8 cellular contexts compared by ENCODE assay signal in the genomic region with DNA sequence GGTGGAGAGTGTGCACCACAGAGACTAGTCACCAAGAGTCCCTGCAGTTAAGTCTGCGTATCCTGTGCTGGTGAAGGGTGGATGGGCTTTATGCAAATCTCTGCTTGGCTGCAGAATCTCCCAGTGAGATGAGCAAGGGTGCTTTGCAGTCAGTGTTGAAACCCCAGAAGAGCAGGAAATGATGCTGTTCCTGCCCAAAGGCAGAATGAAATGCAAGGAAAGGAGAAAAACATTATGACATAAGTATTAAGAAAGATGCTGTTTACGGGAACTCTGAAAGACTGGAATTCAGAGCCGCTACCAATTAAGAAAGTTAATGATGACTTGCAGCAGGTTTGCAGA. TPM values are rescaled to one million over a fixed set of nuclear protein-coding genes. Genes with fewer than 3 reads are reported as not detected.
DNase-seq lines count a peak whose midpoint lies in the region; ATAC-seq and TF ChIP-seq lines count a peak whose summit lies in the region.

No MANE protein-coding gene starts in this region.

- H3K27ac Mint-ChIP-seq in activated T-cell treated with anti-CD3 and anti-CD28 coated beads, Interleukin-2, amount 50 U/mL, for 72 hours: no peak overlapping the region
- H3K27ac Mint-ChIP-seq in stimulated activated naive B cell treated with anti-CD40 and anti-IgM and Interleukin-4, amounts not matched to agents 10 μg/mL and 1 μg/mL and 100 μg/mL, for 72 hours: no peak overlapping the region
- H3K27ac Mint-ChIP-seq in nephron progenitor cell: no peak overlapping the region

- peak; percentile 33 to 49 for DNase-seq in activated T-cell treated with anti-CD3 and anti-CD28 coated beads, Interleukin-2, amount 50 U/mL, for 72 hours
- no peak for DNase-seq in activated T-cell treated with anti-CD3 and anti-CD28 coated beads, Interleukin-2, amount 50 U/mL, for 48 hours
- peak; percentile 60 for DNase-seq in SKM-1 (lab: John Stamatoyannopoulos, UW; ENCODE audit: unreplicated experiment)
- DNase-seq in stimulated activated naive B cell treated with anti-CD40 and anti-IgM and Interleukin-4, amounts not matched to agents 10 μg/mL and 1 μg/mL and 100 μg/mL, for 72 hours: peak; percentile 48
- no peak for DNase-seq in kidney tubule cell (ENCODE audit: low spot score)
- no peak for DNase-seq in DMS153 (lab: John Stamatoyannopoulos, UW)
- no peak for DNase-seq in nephron progenitor cell

- H3K4me1 Mint-ChIP-seq in activated T-cell treated with anti-CD3 and anti-CD28 coated beads, Interleukin-2, amount 50 U/mL, for 72 hours (ENCODE audit: low read depth): peaks cover 49% of the 10 kb centered on the region
- peaks cover 22 to 34% of the 10 kb centered on the region in 2 donors for H3K4me1 Mint-ChIP-seq in stimulated activated naive B cell treated with anti-CD40 and anti-IgM and Interleukin-4, amounts not matched to agents 10 μg/mL and 1 μg/mL and 100 μg/mL, for 72 hours
- H3K4me1 Mint-ChIP-seq in nephron progenitor cell: no peaks in the 10 kb centered on the region

- no peak overlapping the region for H3K4me3 Mint-ChIP-seq in activated T-cell treated with anti-CD3 and anti-CD28 coated beads, Interleukin-2, amount 50 U/mL, for 72 hours
- no peak overlapping the region for H3K4me3 Mint-ChIP-seq in stimulated activated naive B cell treated with anti-CD40 and anti-IgM and Interleukin-4, amounts not matched to agents 10 μg/mL and 1 μg/mL and 100 μg/mL, for 72 hours
- no peak overlapping the region for H3K4me3 Mint-ChIP-seq in nephron progenitor cell

- H3K36me3 Mint-ChIP-seq in activated T-cell treated with anti-CD3 and anti-CD28 coated beads, Interleukin-2, amount 50 U/mL, for 72 hours (ENCODE audit: insufficient read depth in 2 of 2): no peaks in the 10 kb centered on the region
- no peaks in the 10 kb centered on the region for H3K36me3 Mint-ChIP-seq in stimulated activated naive B cell treated with anti-CD40 and anti-IgM and Interleukin-4, amounts not matched to agents 10 μg/mL and 1 μg/mL and 100 μg/mL, for 72 hours
- H3K36me3 Mint-ChIP-seq in nephron progenitor cell (ENCODE audit: low read depth): no peaks in the 10 kb centered on the region

- ATAC-seq in activated T-cell treated with anti-CD3 and anti-CD28 coated beads, Interleukin-2, amount 50 U/mL, for 72 hours (replicated peaks in 1 of 2): peak; percentile 61 to 62
- ATAC-seq in HG02970 (IDR thresholded peaks at IDR 0.05; ENCODE audit: low FRiP score, unreplicated experiment): peak; percentile 43
- peak; percentile 68 to 69 for ATAC-seq in stimulated activated naive B cell treated with anti-CD40 and anti-IgM and Interleukin-4, amounts not matched to agents 10 μg/mL and 1 μg/mL and 100 μg/mL, for 72 hours (replicated peaks)

- H3K9me3 Mint-ChIP-seq in activated T-cell treated with anti-CD3 and anti-CD28 coated beads, Interleukin-2, amount 50 U/mL, for 72 hours: no peaks in the 10 kb centered on the region
- H3K9me3 Mint-ChIP-seq in stimulated activated naive B cell treated with anti-CD40 and anti-IgM and Interleukin-4, amounts not matched to agents 10 μg/mL and 1 μg/mL and 100 μg/mL, for 72 hours: no peaks in the 10 kb centered on the region
- no peaks in the 10 kb centered on the region for H3K9me3 Mint-ChIP-seq in nephron progenitor cell

- H3K27me3 Mint-ChIP-seq in activated T-cell treated with anti-CD3 and anti-CD28 coated beads, Interleukin-2, amount 50 U/mL, for 72 hours (ENCODE audit: low read depth): peaks cover 12% of the 10 kb centered on the region
- no peaks in the 10 kb centered on the region for H3K27me3 Mint-ChIP-seq in stimulated activated naive B cell treated with anti-CD40 and anti-IgM and Interleukin-4, amounts not matched to agents 10 μg/mL and 1 μg/mL and 100 μg/mL, for 72 hours
- H3K27me3 Mint-ChIP-seq in nephron progenitor cell (ENCODE audit: low read depth, poor library complexity): peaks cover 11% of the 10 kb centered on the region

- no peak for TF ChIP-seq CTCF in nephron progenitor cell (IDR thresholded peaks at IDR 0.05)

RNA-seq across cellular contexts. Expression of gene ACSL1, which starts 25.4 kb away (rescaled TPM):
- total RNA-seq in activated T-cell treated with anti-CD3 and anti-CD28 coated beads, Interleukin-2, amount 50 U/mL, for 72 hours: 10 to 100 TPM; 31.3 to 39.5 TPM

Comparison
In these comparisons a context has a peak if more than half of its experiments do, and no peak if none do; other contexts are left out.
1. DNase-seq: peak in activated T-cell treated with anti-CD3 and anti-CD28 coated beads, Interleukin-2, amount 50 U/mL, for 72 hours (2 of 2), SKM-1 (single experiment) and stimulated activated naive B cell treated with anti-CD40 and anti-IgM and Interleukin-4, amounts not matched to agents 10 μg/mL and 1 μg/mL and 100 μg/mL, for 72 hours (single experiment); none in activated T-cell treated with anti-CD3 and anti-CD28 coated beads, Interleukin-2, amount 50 U/mL, for 48 hours (0 of 2), kidney tubule cell (single experiment), DMS153 (single experiment) and nephron progenitor cell (single experiment).
2. Peak in every context shown above with its lines, with median percentiles within 50 percentile points of each other: ATAC-seq.